8 cellular contexts compared by ENCODE assay signal in genomic region chr10:6669269-6669859, GRCh38.
A peak's percentile ranks its signal among the peaks of the same experiment; 100 is the strongest.
DNase-seq lines count a peak whose midpoint lies in the region; ATAC-seq, FAIRE-seq and TF ChIP-seq lines count a peak whose summit lies in the region.

No MANE protein-coding gene starts in this region.

- no peak overlapping the region for H3K27ac Mint-ChIP-seq in T-helper 17 cell

- TF ChIP-seq CTCF in foreskin keratinocyte (conservative IDR thresholded peaks at IDR 0.05), result peak; percentile 84

- 24 to 38% (median 31%) methylated on average over 5 of the region's 5 CpGs for WGBS in small intestine, 3 donors

- H3K4me3 ChIP-seq in small intestine (ENCODE audit: low read depth in 1 of 2, low read length in 2 of 2), result no peak overlapping the region

- no peaks in the 10 kb centered on the region for H3K36me3 Mint-ChIP-seq in T-helper 17 cell (ENCODE audit: low read depth)

- DNase-seq in D341Med (ENCODE audit: low spot score) (peak; percentile 47), T-helper 17 cell (no peak), foreskin keratinocyte (no peak), small intestine (peak; percentile 28), occipital lobe (lab: John Stamatoyannopoulos, UW) (no peak)
- no peak for DNase-seq in activated CD4-positive, alpha-beta T cell treated with anti-CD3 and anti-CD28 coated beads, Interleukin-2, amount 50 U/mL, for 48 hours

- H3K9me3 ChIP-seq in T-helper 17 cell (ENCODE audit: control insufficient read depth, low read length, poor library complexity, severe bottlenecking), result no peaks in the 10 kb centered on the region
- no peaks in the 10 kb centered on the region for H3K9me3 ChIP-seq in small intestine (ENCODE audit: control insufficient read depth, low read depth)

- no peaks in the 10 kb centered on the region for H3K36me3 ChIP-seq in small intestine (ENCODE audit: control insufficient read depth in 2 of 2, insufficient read depth in 2 of 2, low read length in 2 of 2)

- H3K27ac ChIP-seq in foreskin keratinocyte, result no peak overlapping the region
- H3K27ac ChIP-seq in small intestine (ENCODE audit: low read depth in 1 of 2, low read length in 1 of 2), result no peak overlapping the region

- H3K4me1 ChIP-seq in foreskin keratinocyte (peaks cover 8% of the 10 kb centered on the region), small intestine (ENCODE audit: control insufficient read depth in 2 of 2, insufficient read depth in 1 of 2, low read depth in 1 of 2, low read length in 1 of 2) (no peaks in the 10 kb centered on the region)

- H3K27me3 ChIP-seq in foreskin keratinocyte (no peaks in the 10 kb centered on the region), small intestine (ENCODE audit: control insufficient read depth in 2 of 2, insufficient read depth in 2 of 2, low read length in 2 of 2) (no peaks in the 10 kb centered on the region)

- H3K4me1 Mint-ChIP-seq in T-helper 17 cell, result peaks cover 18% of the 10 kb centered on the region

- FAIRE-seq in small intestine (lab: Jason Lieb, UNC), result peak; percentile 19

- no peak overlapping the region for H3K4me3 Mint-ChIP-seq in T-helper 17 cell

- no peaks in the 10 kb centered on the region for H3K27me3 Mint-ChIP-seq in T-helper 17 cell

- ATAC-seq in HG03175 (IDR thresholded peaks at IDR 0.05; ENCODE audit: unreplicated experiment), result peak; percentile 47
- peak; percentile 53 for ATAC-seq in T-helper 17 cell
- peak; percentile 61 for ATAC-seq in foreskin keratinocyte
- ATAC-seq in GM21423 (IDR thresholded peaks at IDR 0.05; ENCODE audit: unreplicated experiment), result no peak

Comparison
In these comparisons a context has a peak if more than half of its experiments do, and no peak if none do; other contexts are left out.
1. DNase-seq: peak in D341Med (single experiment) and small intestine (single experiment); none in T-helper 17 cell (0 of 3), foreskin keratinocyte (0 of 2), occipital lobe (single experiment) and activated CD4-positive, alpha-beta T cell treated with anti-CD3 and anti-CD28 coated beads, Interleukin-2, amount 50 U/mL, for 48 hours (0 of 2).